In the genomic region with DNA sequence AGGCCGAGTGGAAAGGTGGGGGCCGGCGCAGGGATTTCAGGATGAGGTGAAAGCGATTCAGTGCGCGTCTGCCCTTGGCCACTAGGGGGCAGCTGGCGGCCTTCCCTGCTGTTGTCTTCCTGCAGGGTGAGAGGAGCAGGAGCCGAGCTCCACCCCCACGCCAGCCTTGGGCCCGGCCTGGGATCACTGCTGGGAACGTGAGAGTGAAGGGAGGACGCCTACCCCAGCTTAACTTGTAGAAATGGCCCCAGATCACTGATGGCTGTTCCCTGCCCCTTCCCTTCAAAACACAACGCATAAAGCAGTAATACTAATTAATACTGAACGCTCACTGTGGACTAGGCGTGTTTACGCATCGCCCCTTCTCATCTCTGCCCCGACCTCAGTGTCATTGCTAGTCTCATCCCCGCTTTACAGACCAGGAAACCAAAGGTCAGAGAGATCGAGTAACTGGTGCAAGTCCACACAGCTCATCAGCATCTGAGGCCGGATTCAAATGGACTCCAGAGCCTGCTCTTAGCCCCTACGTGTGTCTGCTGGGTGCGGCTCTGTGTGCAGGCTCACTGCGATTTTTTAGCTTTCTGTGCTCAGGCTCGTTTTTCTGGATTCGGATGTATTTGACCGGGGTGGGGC, we compare ENCODE assay signal across 8 cellular contexts. TPM values are rescaled to one million over a fixed set of nuclear protein-coding genes. Genes with fewer than 3 reads are reported as not detected.
A peak's percentile ranks its signal among the peaks of the same experiment; 100 is the strongest.
DNase-seq lines count a peak whose midpoint lies in the region; ATAC-seq and TF ChIP-seq lines count a peak whose summit lies in the region.

No MANE protein-coding gene starts in this region.

- H3K4me3 ChIP-seq in HL-60 (replicated peaks; ENCODE audit: insufficient read depth, low read length) (no peak overlapping the region), lung (no peak overlapping the region)

- H3K27me3 ChIP-seq in HL-60 (ENCODE audit: insufficient read depth, poor library complexity, severe bottlenecking) (no peaks in the 10 kb centered on the region), lung (ENCODE audit: control insufficient read depth, insufficient read depth) (no peaks in the 10 kb centered on the region)

- TF ChIP-seq CTCF in HL-60 (IDR thresholded peaks at IDR 0.05; ENCODE audit: insufficient read depth, low read length) (peak; percentile 73), lung (IDR thresholded peaks at IDR 0.05; ENCODE audit: control extremely low read depth, extremely low read depth) (peak; percentile 88)

- WGBS in lung, 2 donors: 43 to 45% methylated on average over 27 of the region's 27 CpGs

- H3K9me3 ChIP-seq in lung (ENCODE audit: control insufficient read depth in 2 of 2, insufficient read depth in 1 of 2, low read length in 1 of 2): no peaks in the 10 kb centered on the region

- peak; percentile 76 for ATAC-seq in lung (ENCODE audit: insufficient read depth, low FRiP score)
- no peak for ATAC-seq in GM19455 (IDR thresholded peaks at IDR 0.05; ENCODE audit: unreplicated experiment)

- H3K27ac ChIP-seq in HL-60 (replicated peaks) (no peak overlapping the region), lung (ENCODE audit: low read depth in 1 of 2, low read length in 1 of 2) (no peak overlapping the region)

- no peaks in the 10 kb centered on the region for H3K4me1 ChIP-seq in lung (ENCODE audit: control insufficient read depth in 2 of 2, insufficient read depth in 2 of 2, low read length in 2 of 2)

- DNase-seq in COLO668 (lab: John Stamatoyannopoulos, UW; ENCODE audit: unreplicated experiment) (peak; percentile 91), HL-60 (ENCODE audit: low read depth in 1 of 2, low spot score in 1 of 2) (peak; percentile 46 to 69), NCI-H82 (lab: John Stamatoyannopoulos, UW) (peak; percentile 95), ecto neural progenitor cell (ENCODE audit: low spot score) (peak; percentile 96), lung (ENCODE audit: low spot score) (peak; percentile 83)
- peak; percentile 18 to 31 for DNase-seq in activated CD8-positive, alpha-beta memory T cell treated with anti-CD3 and anti-CD28 coated beads for 1 hour (ENCODE audit: extremely low read depth in 1 of 2, low read depth in 1 of 2)
- peak; percentile 38 for DNase-seq in stimulated activated CD8-positive, alpha-beta memory T cell treated with anti-CD3 and anti-CD28 coated beads, Interleukin-12 subunit alpha, Interleukin-12 subunit beta, amount 100 ng/mL, for 1 hour (ENCODE audit: low read depth)

- H3K36me3 ChIP-seq in lung (ENCODE audit: control insufficient read depth in 2 of 2, insufficient read depth in 2 of 2, low read length in 2 of 2): peaks cover 0 to 27% of the 10 kb centered on the region in 2 donors

RNA-seq across cellular contexts. Expression of a gene that starts 24.3 kb away (rescaled TPM):
- total RNA-seq in lung: 10 to 100 TPM; 22.4 to 42.6 TPM
- polyA plus RNA-seq in lung: 10 to 100 TPM; 31.7 to 62.7 TPM

RNA-seq across cellular contexts. Expression of a gene that starts 24.6 kb away (rescaled TPM):
- 10 to 100 TPM; 23.8 to 86.4 TPM for total RNA-seq in lung
- polyA plus RNA-seq in lung: 10 to 100 TPM; 69.3 to 90.2 TPM

Comparison
In these comparisons a context has a peak if more than half of its experiments do, and no peak if none do; other contexts are left out.
1. DNase-seq: peak in every context shown above with its lines; median percentile 96 in ecto neural progenitor cell; 95 in NCI-H82; 91 in COLO668; 83 in lung; 58 in HL-60; 38 in stimulated activated CD8-positive, alpha-beta memory T cell treated with anti-CD3 and anti-CD28 coated beads, Interleukin-12 subunit alpha, Interleukin-12 subunit beta, amount 100 ng/mL, for 1 hour; 24 in activated CD8-positive, alpha-beta memory T cell treated with anti-CD3 and anti-CD28 coated beads for 1 hour.